In genomic region chrX:70477734-70478075, GRCh38 we compare ENCODE assay signal across 11 cellular contexts. TPM values are rescaled to one million over a fixed set of nuclear protein-coding genes. Genes with fewer than 3 reads are reported as not detected.
A peak's percentile ranks its signal among the peaks of the same experiment; 100 is the strongest.
DNase-seq lines count a peak whose midpoint lies in the region; ATAC-seq and TF ChIP-seq lines count a peak whose summit lies in the region.
"Had no signal": no experiment of that assay in that cellular context is flagged by ENCODE, and none has a peak within 500 bp of the region (broad histone marks: within the 10 kb centered on the region; RNA-seq: fewer than 3 reads in every experiment).

No MANE protein-coding gene starts in this region.

- TF ChIP-seq CTCF in Calu3 (IDR thresholded peaks at IDR 0.05; ENCODE audit: unreplicated experiment) (no peak), RWPE2 (IDR thresholded peaks at IDR 0.05; ENCODE audit: poor library complexity, severe bottlenecking) (no peak), esophagus muscularis mucosa (IDR thresholded peaks at IDR 0.05) (no peak), osteocyte (IDR thresholded peaks at IDR 0.05) (no peak)

- H3K27ac ChIP-seq in RWPE2 (ENCODE audit: poor library complexity, severe bottlenecking), result peak overlapping the region; percentile 74
- peak overlapping the region; percentile 74 to 81 (median 76) for H3K27ac ChIP-seq in esophagus muscularis mucosa (replicated peaks in 1 of 4)

- H3K36me3 Mint-ChIP-seq in Calu3 (ENCODE audit: insufficient read depth, unreplicated experiment) (peaks cover 26% of the 10 kb centered on the region), osteocyte (ENCODE audit: unreplicated experiment) (peaks cover under 1% of the 10 kb centered on the region)
- H3K36me3 Mint-ChIP-seq in activated T-cell treated with anti-CD3 and anti-CD28 coated beads, Interleukin-2, amount 50 U/mL, for 4 hours (ENCODE audit: insufficient read depth), result peaks cover 4% of the 10 kb centered on the region

- BruUV-seq in Calu3 (replicated peaks; lab: Mats Ljungman, UMichigan), result no TSS peak

- 21% methylated on average over 4 of the region's 4 CpGs for WGBS in esophagus muscularis mucosa

- no peak for TF ChIP-seq EP300 in esophagus muscularis mucosa (IDR thresholded peaks at IDR 0.05)

- H3K36me3 ChIP-seq in RWPE2 (ENCODE audit: low read depth) (peaks cover 4% of the 10 kb centered on the region), esophagus muscularis mucosa (no peaks in the 10 kb centered on the region)

- peaks cover 68% of the 10 kb centered on the region for H3K4me1 Mint-ChIP-seq in Calu3 (ENCODE audit: low read depth, unreplicated experiment)
- peaks cover 43% of the 10 kb centered on the region for H3K4me1 Mint-ChIP-seq in osteocyte (ENCODE audit: unreplicated experiment)
- H3K4me1 Mint-ChIP-seq in activated T-cell treated with anti-CD3 and anti-CD28 coated beads, Interleukin-2, amount 50 U/mL, for 4 hours (ENCODE audit: low read depth), result no peaks in the 10 kb centered on the region

- H3K4me3 Mint-ChIP-seq in Calu3 (ENCODE audit: low read depth, unreplicated experiment), result peak overlapping the region; percentile 56
- H3K4me3 Mint-ChIP-seq in osteocyte (ENCODE audit: unreplicated experiment), result no peak overlapping the region
- no peak overlapping the region for H3K4me3 Mint-ChIP-seq in activated T-cell treated with anti-CD3 and anti-CD28 coated beads, Interleukin-2, amount 50 U/mL, for 4 hours

- DNase-seq in Calu3 (no peak), RWPE2 (ENCODE audit: low spot score) (no peak), esophagus muscularis mucosa (ENCODE audit: extremely low spot score) (no peak), osteocyte (ENCODE audit: extremely low spot score, unreplicated experiment) (no peak), NOMO-1 treated with DMSO at 0.1 percent for 48 hours (lab: John Stamatoyannopoulos, UW; ENCODE audit: unreplicated experiment) (no peak)
- no peak for DNase-seq in activated T-cell treated with anti-CD3 and anti-CD28 coated beads, Interleukin-2, amount 50 U/mL, for 4 hours
- DNase-seq: activated T-cell treated with anti-CD3 and anti-CD28 coated beads for 4 hours, NCI-H1694 had no signal

- H3K4me3 ChIP-seq in RWPE2 (ENCODE audit: severe bottlenecking) (no peak overlapping the region), esophagus muscularis mucosa (peak overlapping the region in 1 of 4 donors; percentile 3)

- TF ChIP-seq POLR2A in esophagus muscularis mucosa (IDR thresholded peaks at IDR 0.05; ENCODE audit: low read depth), result no peak

- H3K27me3 ChIP-seq in RWPE2 (ENCODE audit: insufficient read depth, poor library complexity, severe bottlenecking) (no peaks in the 10 kb centered on the region), esophagus muscularis mucosa (peaks cover 0 to 4% (median 0%) of the 10 kb centered on the region in 4 donors)

- peak overlapping the region; percentile 96 for H3K27ac Mint-ChIP-seq in Calu3 (ENCODE audit: unreplicated experiment)
- H3K27ac Mint-ChIP-seq in osteocyte (ENCODE audit: unreplicated experiment), result peak overlapping the region; percentile 90

- CTCF ChIA-PET in Calu3 (lab: Charles Lee), result interaction anchor here (0.6 to 1.2 kb wide), 3 partner anchors 8 to 37 kb away, joined by 3 to 4 read pairs (median 3); no protein-coding TSS in a partner anchor

- H3K4me1 ChIP-seq in RWPE2 (ENCODE audit: insufficient read depth, poor library complexity, severe bottlenecking) (peaks cover 31% of the 10 kb centered on the region), esophagus muscularis mucosa (peaks cover 22 to 62% (median 53%) of the 10 kb centered on the region in 4 donors)

- ATAC-seq in RWPE2 (ENCODE audit: low read depth) (peak; percentile 11), GM19455 (IDR thresholded peaks at IDR 0.05; ENCODE audit: unreplicated experiment) (no peak), GM18909 (IDR thresholded peaks at IDR 0.05; ENCODE audit: poor library complexity, unreplicated experiment) (no peak)
- no peak for ATAC-seq in activated T-cell treated with anti-CD3 and anti-CD28 coated beads, Interleukin-2, amount 50 U/mL, for 4 hours
- ATAC-seq: left lobe of liver had no signal

- intact Hi-C loops in Calu3 (cut with micrococcal nuclease; ENCODE audit: unreplicated experiment), result loop anchor here (5.0 kb wide), 2 partner anchors 50 to 75 kb away; no protein-coding TSS in a partner anchor
- intact Hi-C loops in esophagus muscularis mucosa (cut with DNase I), result no loop called here

- no peaks in the 10 kb centered on the region for H3K27me3 Mint-ChIP-seq in Calu3 (ENCODE audit: unreplicated experiment)
- no peaks in the 10 kb centered on the region for H3K27me3 Mint-ChIP-seq in osteocyte (ENCODE audit: unreplicated experiment)
- no peaks in the 10 kb centered on the region for H3K27me3 Mint-ChIP-seq in activated T-cell treated with anti-CD3 and anti-CD28 coated beads, Interleukin-2, amount 50 U/mL, for 4 hours (ENCODE audit: low read depth)

- H3K9me3 Mint-ChIP-seq in Calu3 (ENCODE audit: low read depth, unreplicated experiment) (no peaks in the 10 kb centered on the region), osteocyte (ENCODE audit: unreplicated experiment) (peaks cover 4% of the 10 kb centered on the region)
- no peaks in the 10 kb centered on the region for H3K9me3 Mint-ChIP-seq in activated T-cell treated with anti-CD3 and anti-CD28 coated beads, Interleukin-2, amount 50 U/mL, for 4 hours

- no peaks in the 10 kb centered on the region for H3K9me3 ChIP-seq in RWPE2 (ENCODE audit: severe bottlenecking)
- H3K9me3 ChIP-seq in esophagus muscularis mucosa, result no peaks in the 10 kb centered on the region

RNA-seq across cellular contexts. Expression of gene DLG3, which starts 33.1 kb away (rescaled TPM):
- total RNA-seq in Calu3 (2022) (55.8 and 62.5 TPM in 2 replicates), esophagus muscularis mucosa (10 to 100 TPM; 21.7 to 27.0 (median 22.5) TPM), osteocyte (9.7 and 12.5 TPM in 2 replicates)
- 1 to 10 TPM; 8.0 to 9.1 (median 9.0) TPM for total RNA-seq in activated T-cell treated with anti-CD3 and anti-CD28 coated beads, Interleukin-2, amount 50 U/mL, for 4 hours

RNA-seq across cellular contexts. Expression of gene GDPD2, which starts 54.6 kb away (rescaled TPM):
- total RNA-seq in Calu3 (2022) (not detected in 2 replicates), esophagus muscularis mucosa (not detected), osteocyte (not detected in 2 replicates)
- total RNA-seq in activated T-cell treated with anti-CD3 and anti-CD28 coated beads, Interleukin-2, amount 50 U/mL, for 4 hours, result not detected
- total RNA-seq: left lobe of liver had no signal
